Comparison of ENCODE assay signal across 23 cellular contexts in the genomic region with DNA sequence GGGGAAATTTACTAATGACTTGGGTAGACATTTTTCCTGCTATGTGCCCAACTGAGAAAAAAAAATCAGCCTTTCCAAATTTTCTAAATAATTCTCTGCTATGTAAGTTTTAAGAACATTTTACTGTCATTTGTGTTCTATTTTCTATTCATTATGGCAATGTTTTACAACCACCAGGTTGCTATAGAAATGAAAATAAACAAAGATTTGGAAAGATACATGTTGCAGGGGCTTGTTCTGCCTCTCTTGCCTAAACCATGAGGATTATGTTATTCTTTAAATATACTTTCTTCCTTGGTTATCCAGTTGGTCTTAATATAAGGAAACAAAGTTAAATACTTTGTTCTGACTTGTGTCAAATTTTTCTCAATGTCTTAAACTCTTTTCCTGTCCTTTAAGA.
"Had no signal": no experiment of that assay in that cellular context is flagged by ENCODE, and none has a peak within 500 bp of the region (broad histone marks: within the 10 kb centered on the region; RNA-seq: fewer than 3 reads in every experiment).

No MANE protein-coding gene starts in this region.

- H3K9me3 ChIP-seq: left ventricle myocardium inferior, sigmoid colon, thyroid gland, upper lobe of right lung had no signal

- DNase-seq: activated CD4-positive, alpha-beta T cell treated with anti-CD3 and anti-CD28 coated beads, Interleukin-2, amount 50 U/mL, for 48 hours; endodermal cell; foreskin melanocyte; hippocampal formation; left ventricle myocardium inferior; naive thymus-derived CD8-positive, alpha-beta T cell; retina; sigmoid colon; stimulated activated CD4-positive, alpha-beta T cell treated with anti-CD3 and anti-CD28 coated beads, Interleukin-2, amount 100 ng/mL, for 48 hours; stimulated activated CD8-positive, alpha-beta memory T cell treated with anti-CD3 and anti-CD28 coated beads, Interleukin-4, amount 100 ng/mL, for 48 hours; stimulated activated naive CD4-positive, alpha-beta T cell; substantia nigra; T1000; thyroid gland; upper lobe of right lung had no signal

- H3K36me3 Mint-ChIP-seq: activated naive CD8-positive, alpha-beta T cell; mesothelial cell of epicardium; naive thymus-derived CD8-positive, alpha-beta T cell; WTC11 had no signal

- H3K27me3 ChIP-seq: sigmoid colon, thyroid gland, upper lobe of right lung had no signal

- H3K4me3 ChIP-seq: coronary artery, left ventricle myocardium inferior, sigmoid colon, smooth muscle cell, thyroid gland, upper lobe of right lung had no signal

- H3K4me1 ChIP-seq: left ventricle myocardium inferior, sigmoid colon, upper lobe of right lung had no signal

- H3K27ac Mint-ChIP-seq: activated naive CD8-positive, alpha-beta T cell; endodermal cell; mesothelial cell of epicardium; progenitor cell of endocrine pancreas; WTC11 had no signal

- H3K27me3 Mint-ChIP-seq: activated naive CD8-positive, alpha-beta T cell; naive thymus-derived CD8-positive, alpha-beta T cell; progenitor cell of endocrine pancreas had no signal

- H3K4me1 Mint-ChIP-seq: endodermal cell; naive thymus-derived CD8-positive, alpha-beta T cell; WTC11 had no signal

- H3K4me3 Mint-ChIP-seq: activated naive CD8-positive, alpha-beta T cell; endodermal cell; mesothelial cell of epicardium; naive thymus-derived CD8-positive, alpha-beta T cell; WTC11 had no signal

- H3K36me3 ChIP-seq: left ventricle myocardium inferior, sigmoid colon, thyroid gland, upper lobe of right lung had no signal

- H3K9me3 Mint-ChIP-seq: endodermal cell, WTC11 had no signal

- ATAC-seq: naive thymus-derived CD8-positive, alpha-beta T cell; SK-N-SH treated with all-trans-retinoic acid at 6 μM for 48 hours; upper lobe of right lung; WTC11 had no signal

- H3K27ac ChIP-seq: coronary artery, epithelial cell of prostate, left ventricle myocardium inferior, sigmoid colon, thyroid gland, upper lobe of right lung had no signal
